22 cellular contexts compared by ENCODE assay signal in genomic region chr12:32946504-32947131, GRCh38.
"Had no signal": no experiment of that assay in that cellular context is flagged by ENCODE, and none has a peak within 500 bp of the region (broad histone marks: within the 10 kb centered on the region; RNA-seq: fewer than 3 reads in every experiment).

No MANE protein-coding gene starts in this region.

- H3K9me3 ChIP-seq: esophagus muscularis mucosa, gastroesophageal sphincter, left ventricle myocardium inferior, lower lobe of right lung, pancreas, prostate gland, right lobe of liver, spleen, testis, transverse colon had no signal

- H3K27ac Mint-ChIP-seq: effector memory CD8-positive, alpha-beta T cell; naive thymus-derived CD4-positive, alpha-beta T cell; stimulated activated naive B cell treated with anti-CD40 and anti-IgM and Interleukin-4, amounts not matched to agents 10 μg/mL and 1 μg/mL and 100 μg/mL, for 72 hours; stimulated activated naive CD8-positive, alpha-beta T cell treated with anti-CD3 and anti-CD28 coated beads, Interleukin-15, amount 100 ng/mL, for 72 hours had no signal

- H3K4me1 ChIP-seq: esophagus muscularis mucosa, gastroesophageal sphincter, left ventricle myocardium inferior, lower lobe of right lung, pancreas, prostate gland, right lobe of liver, spleen, testis, transverse colon had no signal

- H3K9me3 Mint-ChIP-seq: effector memory CD8-positive, alpha-beta T cell; naive thymus-derived CD4-positive, alpha-beta T cell; stimulated activated naive B cell treated with anti-CD40 and anti-IgM and Interleukin-4, amounts not matched to agents 10 μg/mL and 1 μg/mL and 100 μg/mL, for 72 hours; stimulated activated naive CD8-positive, alpha-beta T cell treated with anti-CD3 and anti-CD28 coated beads, Interleukin-15, amount 100 ng/mL, for 72 hours had no signal

- H3K4me1 Mint-ChIP-seq: naive thymus-derived CD4-positive, alpha-beta T cell; stimulated activated naive B cell treated with anti-CD40 and anti-IgM and Interleukin-4, amounts not matched to agents 10 μg/mL and 1 μg/mL and 100 μg/mL, for 72 hours; stimulated activated naive CD8-positive, alpha-beta T cell treated with anti-CD3 and anti-CD28 coated beads, Interleukin-15, amount 100 ng/mL, for 72 hours had no signal

- H3K27me3 ChIP-seq: esophagus muscularis mucosa, gastroesophageal sphincter, pancreas, right lobe of liver, spleen, testis, transverse colon had no signal

- H3K4me3 Mint-ChIP-seq: effector memory CD8-positive, alpha-beta T cell; naive thymus-derived CD4-positive, alpha-beta T cell; stimulated activated naive B cell treated with anti-CD40 and anti-IgM and Interleukin-4, amounts not matched to agents 10 μg/mL and 1 μg/mL and 100 μg/mL, for 72 hours; stimulated activated naive CD8-positive, alpha-beta T cell treated with anti-CD3 and anti-CD28 coated beads, Interleukin-15, amount 100 ng/mL, for 72 hours had no signal

- H3K36me3 ChIP-seq: esophagus muscularis mucosa, gastroesophageal sphincter, left ventricle myocardium inferior, lower lobe of right lung, pancreas, prostate gland, right lobe of liver, spleen, transverse colon had no signal

- H3K36me3 Mint-ChIP-seq: naive thymus-derived CD4-positive, alpha-beta T cell; stimulated activated naive B cell treated with anti-CD40 and anti-IgM and Interleukin-4, amounts not matched to agents 10 μg/mL and 1 μg/mL and 100 μg/mL, for 72 hours had no signal

- H3K27me3 Mint-ChIP-seq: effector memory CD8-positive, alpha-beta T cell; stimulated activated naive CD8-positive, alpha-beta T cell treated with anti-CD3 and anti-CD28 coated beads, Interleukin-15, amount 100 ng/mL, for 72 hours had no signal

- DNase-seq: effector memory CD8-positive, alpha-beta T cell; glutamatergic neuron; kidney; left cardiac atrium; left ventricle myocardium inferior; lower lobe of right lung; naive thymus-derived CD4-positive, alpha-beta T cell; occipital lobe; pancreas; right lobe of liver; spleen; stimulated activated CD4-positive, alpha-beta T cell treated with anti-CD3 and anti-CD28 coated beads, Interleukin-15, amount 100 ng/mL, for 24 hours; stimulated activated CD4-positive, alpha-beta T cell treated with anti-CD3 and anti-CD28 coated beads, Interleukin-1b, Interleukin-23, amount 100 ng/mL, for 48 hours; stimulated activated CD4-positive, alpha-beta T cell treated with anti-CD3 and anti-CD28 coated beads, Interleukin-4, amount 100 ng/mL, for 24 hours; stimulated activated naive B cell treated with anti-CD40 and anti-IgM and Interleukin-4, amounts not matched to agents 10 μg/mL and 1 μg/mL and 100 μg/mL, for 72 hours; stimulated activated naive CD8-positive, alpha-beta T cell treated with anti-CD3 and anti-CD28 coated beads, Interleukin-15, amount 100 ng/mL, for 72 hours; testis; transverse colon had no signal

- ATAC-seq: effector memory CD8-positive, alpha-beta T cell; gastroesophageal sphincter; left cardiac atrium; lower lobe of right lung; naive thymus-derived CD4-positive, alpha-beta T cell; stimulated activated naive B cell treated with anti-CD40 and anti-IgM and Interleukin-4, amounts not matched to agents 10 μg/mL and 1 μg/mL and 100 μg/mL, for 72 hours; stimulated activated naive CD8-positive, alpha-beta T cell treated with anti-CD3 and anti-CD28 coated beads, Interleukin-15, amount 100 ng/mL, for 72 hours had no signal

- H3K4me3 ChIP-seq: esophagus muscularis mucosa, gastroesophageal sphincter, left ventricle myocardium inferior, lower lobe of right lung, pancreas, prostate gland, right lobe of liver, spleen, testis, transverse colon had no signal

- H3K27ac ChIP-seq: epithelial cell of prostate, esophagus muscularis mucosa, gastroesophageal sphincter, left ventricle myocardium inferior, lower lobe of right lung, pancreas, prostate gland, right lobe of liver, spleen, testis, transverse colon had no signal
